In the genomic region with DNA sequence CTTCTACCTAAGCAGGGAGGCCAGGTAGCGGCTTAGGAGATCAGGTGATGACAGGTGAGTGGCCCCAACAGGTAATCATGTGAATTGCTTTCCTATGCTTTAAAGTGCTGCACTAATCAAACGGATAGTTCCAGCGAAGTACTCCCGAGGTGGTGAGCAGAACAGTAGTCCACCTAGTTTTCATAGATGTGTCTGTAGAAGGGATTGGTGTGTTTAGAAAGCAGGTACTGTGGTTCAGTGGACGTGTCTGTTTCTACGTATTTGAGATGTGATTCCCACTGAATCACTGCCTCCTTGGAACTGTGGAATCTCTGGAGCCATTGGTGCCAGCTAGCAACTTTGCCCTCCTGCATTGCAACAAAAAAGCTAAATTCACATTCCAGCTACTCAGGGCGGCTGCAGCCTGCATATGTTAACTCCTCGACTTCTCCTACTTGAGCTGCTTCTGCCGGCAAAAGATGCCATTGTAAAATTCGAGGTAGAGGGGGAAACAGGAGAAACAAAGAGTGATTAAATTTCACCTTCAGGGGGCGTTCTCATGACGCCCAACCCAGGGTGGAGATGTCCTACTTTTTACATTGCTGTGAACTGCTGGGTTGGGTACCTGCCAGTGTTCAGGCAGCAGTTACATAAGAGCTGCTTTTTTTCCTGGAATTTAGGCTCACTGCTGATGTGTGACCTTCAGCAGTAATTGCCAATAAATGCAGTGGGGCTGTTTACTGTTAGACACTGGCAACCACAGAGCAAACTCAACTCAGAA, we compare ENCODE assay signal across 8 cellular contexts.
DNase-seq lines count a peak whose midpoint lies in the region; ATAC-seq, FAIRE-seq and TF ChIP-seq lines count a peak whose summit lies in the region.

No MANE protein-coding gene starts in this region.

- no peaks in the 10 kb centered on the region for H3K27me3 ChIP-seq in BE2C
- no peaks in the 10 kb centered on the region for H3K27me3 ChIP-seq in muscle layer of colon (ENCODE audit: control insufficient read depth in 1 of 2, insufficient read depth in 2 of 2, low read length in 2 of 2)

- H3K9me3 ChIP-seq in BE2C (no peaks in the 10 kb centered on the region), muscle layer of colon (ENCODE audit: low read length) (no peaks in the 10 kb centered on the region)

- FAIRE-seq in H54 (lab: Jason Lieb, UNC), result peak; percentile 20
- FAIRE-seq in GM19239 (lab: Jason Lieb, UNC), result no peak

- ATAC-seq in GM18520 (IDR thresholded peaks at IDR 0.05; ENCODE audit: unreplicated experiment) (no peak), HG02610 (IDR thresholded peaks at IDR 0.05; ENCODE audit: unreplicated experiment) (no peak)

- H3K36me3 ChIP-seq in BE2C (no peaks in the 10 kb centered on the region; the same call in 1 of the 2 replicates), muscle layer of colon (ENCODE audit: insufficient read depth, low read length) (no peaks in the 10 kb centered on the region)

- H3K4me1 ChIP-seq in BE2C, result no peaks in the 10 kb centered on the region
- peaks cover 48% of the 10 kb centered on the region for H3K4me1 ChIP-seq in muscle layer of colon (ENCODE audit: insufficient read depth, low read length)

- H3K4me3 ChIP-seq in BE2C (ENCODE audit: low read depth, low read length) (no peak overlapping the region), epithelial cell of proximal tubule (ENCODE audit: low read depth, low read length) (no peak overlapping the region), muscle layer of colon (ENCODE audit: low read depth in 1 of 2, low read length in 2 of 2) (peak overlapping the region in 1 of 2 donors; percentile 7)

- DNase-seq in BE2C (no peak), H54 (ENCODE audit: insufficient read length, low spot score) (peak; percentile 15), SW 1271 (lab: John Stamatoyannopoulos, UW) (peak; percentile 11 to 57), epithelial cell of proximal tubule (ENCODE audit: low read depth) (no peak), GM19239 (ENCODE audit: insufficient read length, low spot score) (no peak)

- TF ChIP-seq POLR2A in H54 (IDR thresholded peaks at IDR 0.05; ENCODE audit: low read depth, low read length), result no peak

- H3K9ac ChIP-seq in muscle layer of colon (ENCODE audit: low read length), result peak overlapping the region; percentile 27

- TF ChIP-seq CTCF in BE2C (IDR thresholded peaks at IDR 0.05; ENCODE audit: low read depth, low read length), result peak; percentile 27; the same call in 1 of the 2 replicates
- TF ChIP-seq CTCF in epithelial cell of proximal tubule (conservative IDR thresholded peaks at IDR 0.05; ENCODE audit: low read depth, low read length), result peak; percentile 54

- peak overlapping the region; percentile 79 for H3K27ac ChIP-seq in muscle layer of colon (ENCODE audit: low read depth, low read length)

Comparison
In these comparisons a context has a peak if more than half of its experiments do, and no peak if none do; other contexts are left out.
1. DNase-seq: peak in H54 (single experiment) and SW 1271 (2 of 2); none in BE2C (single experiment), epithelial cell of proximal tubule (single experiment) and GM19239 (single experiment).